In genomic region chr1:44355582-44356305, GRCh38 we compare ENCODE assay signal across 8 cellular contexts. TPM values are rescaled to one million over a fixed set of nuclear protein-coding genes. Genes with fewer than 3 reads are reported as not detected.
DNase-seq lines count a peak whose midpoint lies in the region; ATAC-seq, FAIRE-seq and TF ChIP-seq lines count a peak whose summit lies in the region.

No MANE protein-coding gene starts in this region.

- H3K27ac ChIP-seq in cardiac muscle cell, result peak overlapping the region; percentile 27
- no peak overlapping the region for H3K27ac ChIP-seq in keratinocyte (ENCODE audit: control insufficient read depth, insufficient read depth, low read length)

- H3K9me3 Mint-ChIP-seq in activated CD4-positive, alpha-beta memory T cell treated with anti-CD3 and anti-CD28 coated beads, Interleukin-2, amount 10 ng/mL, durations not matched to agents 7 days and 5 days, result no peaks in the 10 kb centered on the region
- H3K9me3 Mint-ChIP-seq in type B pancreatic cell, result no peaks in the 10 kb centered on the region

- DNase-seq in cardiac muscle cell (ENCODE audit: low read depth in 1 of 2, low spot score in 1 of 2), result no peak
- DNase-seq in left ventricle myocardium superior, result no peak
- DNase-seq in activated CD4-positive, alpha-beta memory T cell treated with anti-CD3 and anti-CD28 coated beads, Interleukin-2, amount 10 ng/mL, durations not matched to agents 7 days and 5 days, result no peak
- no peak for DNase-seq in keratinocyte (ENCODE audit: low read depth, low spot score)
- no peak for DNase-seq in type B pancreatic cell (ENCODE audit: extremely low spot score, unreplicated experiment)
- no peak for DNase-seq in NCI-H2196 (lab: John Stamatoyannopoulos, UW; ENCODE audit: unreplicated experiment)
- DNase-seq in kidney tubule cell (ENCODE audit: low spot score), result no peak
- no peak for DNase-seq in glomerular visceral epithelial cell (ENCODE audit: extremely low spot score)

- no peaks in the 10 kb centered on the region for H3K9me1 ChIP-seq in keratinocyte (ENCODE audit: control insufficient read depth, extremely low read depth, insufficient read depth, low read length)

- peaks cover 33% of the 10 kb centered on the region for H3K4me1 Mint-ChIP-seq in activated CD4-positive, alpha-beta memory T cell treated with anti-CD3 and anti-CD28 coated beads, Interleukin-2, amount 10 ng/mL, durations not matched to agents 7 days and 5 days
- H3K4me1 Mint-ChIP-seq in type B pancreatic cell (ENCODE audit: unreplicated experiment), result peaks cover 54% of the 10 kb centered on the region

- peak overlapping the region; percentile 90 for H3K4me3 Mint-ChIP-seq in activated CD4-positive, alpha-beta memory T cell treated with anti-CD3 and anti-CD28 coated beads, Interleukin-2, amount 10 ng/mL, durations not matched to agents 7 days and 5 days
- peak overlapping the region; percentile 98 for H3K4me3 Mint-ChIP-seq in type B pancreatic cell

- no peaks in the 10 kb centered on the region for H3K36me3 Mint-ChIP-seq in activated CD4-positive, alpha-beta memory T cell treated with anti-CD3 and anti-CD28 coated beads, Interleukin-2, amount 10 ng/mL, durations not matched to agents 7 days and 5 days (ENCODE audit: low read depth)
- H3K36me3 Mint-ChIP-seq in type B pancreatic cell, result peaks cover 13% of the 10 kb centered on the region

- TF ChIP-seq CTCF in cardiac muscle cell (IDR thresholded peaks at IDR 0.05; ENCODE audit: low read depth, low read length), result no peak
- no peak for TF ChIP-seq CTCF in keratinocyte (optimal IDR thresholded peaks at IDR 0.05 in 1 of 3, IDR thresholded peaks at IDR 0.05 in 1 of 3, conservative IDR thresholded peaks at IDR 0.05 in 1 of 3; ENCODE audit: extremely low read depth in 1 of 3, insufficient read depth in 2 of 3, low read length in 3 of 3)
- no peak for TF ChIP-seq CTCF in type B pancreatic cell (conservative IDR thresholded peaks at IDR 0.05)

- CTCF ChIA-PET in activated CD4-positive, alpha-beta memory T cell treated with anti-CD3 and anti-CD28 coated beads, Interleukin-2, amount 10 ng/mL, durations not matched to agents 7 days and 5 days (lab: Charles Lee), result interaction anchor here (1.1 kb wide), 1 partner anchor 143 kb away, joined by 3 read pairs; no protein-coding TSS in a partner anchor

- H3K27ac Mint-ChIP-seq in activated CD4-positive, alpha-beta memory T cell treated with anti-CD3 and anti-CD28 coated beads, Interleukin-2, amount 10 ng/mL, durations not matched to agents 7 days and 5 days, result peak overlapping the region; percentile 75
- peak overlapping the region; percentile 92 for H3K27ac Mint-ChIP-seq in type B pancreatic cell

- H3K27me3 Mint-ChIP-seq in activated CD4-positive, alpha-beta memory T cell treated with anti-CD3 and anti-CD28 coated beads, Interleukin-2, amount 10 ng/mL, durations not matched to agents 7 days and 5 days, result no peaks in the 10 kb centered on the region
- no peaks in the 10 kb centered on the region for H3K27me3 Mint-ChIP-seq in type B pancreatic cell

- H4K20me1 ChIP-seq in keratinocyte (ENCODE audit: control insufficient read depth, extremely low read depth, insufficient read depth, low read length), result no peaks in the 10 kb centered on the region

- H3K36me3 ChIP-seq in cardiac muscle cell, result no peaks in the 10 kb centered on the region
- no peaks in the 10 kb centered on the region for H3K36me3 ChIP-seq in keratinocyte (ENCODE audit: control insufficient read depth in 2 of 2, extremely low read depth in 1 of 2, insufficient read depth in 2 of 2, low read length in 2 of 2)

- FAIRE-seq in keratinocyte (lab: Jason Lieb, UNC), result no peak

- no peaks in the 10 kb centered on the region for H3K9me3 ChIP-seq in cardiac muscle cell (ENCODE audit: low read depth)
- H3K9me3 ChIP-seq in keratinocyte (ENCODE audit: control insufficient read depth, low read depth, low read length), result no peaks in the 10 kb centered on the region

- no peak for ATAC-seq in left ventricle myocardium superior

- peak overlapping the region; percentile 89 for H3K9ac ChIP-seq in keratinocyte (ENCODE audit: control insufficient read depth, extremely low read depth, insufficient read depth, low read length)

- H3K4me3 ChIP-seq in cardiac muscle cell, result no peak overlapping the region
- H3K4me3 ChIP-seq in keratinocyte (ENCODE audit: control insufficient read depth in 2 of 3, extremely low read depth in 1 of 3, insufficient read depth in 2 of 3, low read depth in 1 of 3, low read length in 3 of 3), result peak overlapping the region; percentile 31 to 96 (median 54)

- peak overlapping the region; percentile 93 for H3K4me2 ChIP-seq in keratinocyte (ENCODE audit: control insufficient read depth, extremely low read depth, insufficient read depth, low read depth, low read length)

- H3K27me3 ChIP-seq in cardiac muscle cell (no peaks in the 10 kb centered on the region), keratinocyte (ENCODE audit: control insufficient read depth, extremely low read depth, insufficient read depth, low read length) (no peaks in the 10 kb centered on the region)

- dilution Hi-C loops in keratinocyte (cut with MboI; ENCODE audit: extremely low pct_ligation_motif_present, low sequenced_read_pairs), result no loop called here

- peaks cover 20% of the 10 kb centered on the region for H3K4me1 ChIP-seq in cardiac muscle cell (ENCODE audit: low read depth)
- peaks cover 20% of the 10 kb centered on the region for H3K4me1 ChIP-seq in keratinocyte (ENCODE audit: control insufficient read depth, extremely low read depth, insufficient read depth, low read length)

- peaks cover 28% of the 10 kb centered on the region for H3K79me2 ChIP-seq in keratinocyte (ENCODE audit: control insufficient read depth, insufficient read depth, low read length)

- POLR2A ChIA-PET in activated CD4-positive, alpha-beta memory T cell treated with anti-CD3 and anti-CD28 coated beads, Interleukin-2, amount 10 ng/mL, durations not matched to agents 7 days and 5 days (lab: Charles Lee), result interaction anchor here (0.7 to 1.6 kb wide), 2 partner anchors 24 to 276 kb away, joined by 3 read pairs; no protein-coding TSS in a partner anchor

- intact Hi-C loops in left ventricle myocardium superior (cut with micrococcal nuclease), result no loop called here

- H2AFZ ChIP-seq in keratinocyte (ENCODE audit: control insufficient read depth, low read length), result peak overlapping the region; percentile 79

RNA-seq across cellular contexts. Expression of gene ERI3, which starts 0.7 kb away (rescaled TPM):
- total RNA-seq in cardiac muscle cell, result 92.1 and 111 TPM in 2 replicates
- 151 and 152 TPM in 2 replicates for polyA plus RNA-seq in cardiac muscle cell
- total RNA-seq in left ventricle myocardium superior, result 52.6 TPM
- total RNA-seq in activated CD4-positive, alpha-beta memory T cell treated with anti-CD3 and anti-CD28 coated beads, Interleukin-2, amount 10 ng/mL, durations not matched to agents 7 days and 5 days, result 10 to 100 TPM; 21.4 to 22.9 TPM
- polyA plus RNA-seq in keratinocyte, result 43.7 to 56.6 TPM (median 49.0 TPM) in 3 replicates
- polyA plus RNA-seq in keratinocyte (2011; ENCODE audit: low read depth), result 64.5 TPM
- polyA plus RNA-seq in keratinocyte (2011; cell fraction: cytosol; rRNA removed), result 45.5 and 64.3 TPM in 2 replicates
- polyA plus RNA-seq in keratinocyte (2011; cell fraction: nucleus; rRNA removed), result 36.5 and 44.1 TPM in 2 replicates
- polyA plus RNA-seq in keratinocyte (2012; ENCODE audit: low replicate concordance), result 31.0 and 46.4 TPM in 2 replicates
- 51.0 to 77.9 TPM (median 62.7 TPM) in 3 replicates for polyA minus RNA-seq in keratinocyte
- polyA minus RNA-seq in keratinocyte (2011; cell fraction: cytosol; rRNA and poly(A)+ RNA removed), result 74.8 TPM
- polyA minus RNA-seq in keratinocyte (2011; cell fraction: nucleus; rRNA and poly(A)+ RNA removed), result 19.6 and 24.7 TPM in 2 replicates
- 54.7 and 72.7 TPM in 2 replicates for total RNA-seq in type B pancreatic cell (ENCODE audit: low replicate concordance)

RNA-seq across cellular contexts. Expression of gene RNF220, which starts 49.3 kb away (rescaled TPM):
- total RNA-seq in cardiac muscle cell, result 103 and 142 TPM in 2 replicates
- polyA plus RNA-seq in cardiac muscle cell, result 57.6 and 72.3 TPM in 2 replicates
- 71.2 TPM for total RNA-seq in left ventricle myocardium superior
- 10 to 100 TPM; 69.0 to 70.7 TPM for total RNA-seq in activated CD4-positive, alpha-beta memory T cell treated with anti-CD3 and anti-CD28 coated beads, Interleukin-2, amount 10 ng/mL, durations not matched to agents 7 days and 5 days
- 30.6 to 48.1 TPM (median 42.7 TPM) in 3 replicates for polyA plus RNA-seq in keratinocyte
- polyA plus RNA-seq in keratinocyte (2011; ENCODE audit: low read depth), result 64.0 TPM
- 27.6 and 38.9 TPM in 2 replicates for polyA plus RNA-seq in keratinocyte (2011; cell fraction: cytosol; rRNA removed)
- 44.5 and 47.4 TPM in 2 replicates for polyA plus RNA-seq in keratinocyte (2011; cell fraction: nucleus; rRNA removed)
- polyA plus RNA-seq in keratinocyte (2012; ENCODE audit: low replicate concordance), result 49.6 and 51.8 TPM in 2 replicates
- 18.5 to 65.9 TPM (median 34.3 TPM) in 3 replicates for polyA minus RNA-seq in keratinocyte
- polyA minus RNA-seq in keratinocyte (2011; cell fraction: cytosol; rRNA and poly(A)+ RNA removed), result 19.4 TPM
- 8.3 and 10.8 TPM in 2 replicates for polyA minus RNA-seq in keratinocyte (2011; cell fraction: nucleus; rRNA and poly(A)+ RNA removed)
- 87.1 and 101 TPM in 2 replicates for total RNA-seq in type B pancreatic cell (ENCODE audit: low replicate concordance)
